Comparison of ENCODE assay signal across 13 cellular contexts in genomic region chr18:57728941-57729511, GRCh38.
DNase-seq lines count a peak whose midpoint lies in the region; ATAC-seq and TF ChIP-seq lines count a peak whose summit lies in the region.
"Had no signal": no experiment of that assay in that cellular context is flagged by ENCODE, and none has a peak within 500 bp of the region (broad histone marks: within the 10 kb centered on the region; RNA-seq: fewer than 3 reads in every experiment).

No MANE protein-coding gene starts in this region.

- H3K4me3 ChIP-seq in SK-N-SH (ENCODE audit: low read depth in 2 of 2, low read length in 1 of 2) (no peak overlapping the region), hepatocyte (no peak overlapping the region), upper lobe of left lung (no peak overlapping the region)
- H3K4me3 ChIP-seq: adrenal gland, neural progenitor cell had no signal

- peak; percentile 58 to 84 for ATAC-seq in upper lobe of left lung (ENCODE audit: low FRiP score in 2 of 2)
- no peak for ATAC-seq in GM18498 (IDR thresholded peaks at IDR 0.05; ENCODE audit: unreplicated experiment)
- no peak for ATAC-seq in GM18511 (IDR thresholded peaks at IDR 0.05; ENCODE audit: unreplicated experiment)
- ATAC-seq: activated CD8-positive, alpha-beta memory T cell treated with anti-CD3 and anti-CD28 coated beads, Interleukin-2, amount 10 ng/mL, durations not matched to agents 7 days and 5 days had no signal

- peaks cover 58% of the 10 kb centered on the region for H3F3A ChIP-seq in SK-N-SH (replicated peaks; ENCODE audit: insufficient read depth)

- TF ChIP-seq RAD21 in SK-N-SH (IDR thresholded peaks at IDR 0.05; ENCODE audit: low read length), result no peak

- no peak for TF ChIP-seq POLR2A in upper lobe of left lung (IDR thresholded peaks at IDR 0.05)

- H3K9me3 ChIP-seq in SK-N-SH, result no peaks in the 10 kb centered on the region
- H3K9me3 ChIP-seq in hepatocyte (ENCODE audit: low read depth), result no peaks in the 10 kb centered on the region
- no peaks in the 10 kb centered on the region for H3K9me3 ChIP-seq in upper lobe of left lung
- H3K9me3 ChIP-seq: adrenal gland had no signal

- H3K4me1 ChIP-seq in SK-N-SH (ENCODE audit: control insufficient read depth in 1 of 2, insufficient read depth in 2 of 2, low read depth in 1 of 2, low read length in 1 of 2) (peaks cover 0 to 24% of the 10 kb centered on the region in 2 experiments; a peak in 1 of 4 replicates), hepatocyte (ENCODE audit: insufficient read depth) (no peaks in the 10 kb centered on the region), upper lobe of left lung (peaks cover 0 to 23% (median 14%) of the 10 kb centered on the region in 4 donors)

- H3K4me2 ChIP-seq in SK-N-SH, result peak overlapping the region; percentile 65; the same call in 1 of the 2 replicates
- no peak overlapping the region for H3K4me2 ChIP-seq in hepatocyte
- H3K4me2 ChIP-seq: KMS-11, neural progenitor cell had no signal

- H2AFZ ChIP-seq in SK-N-SH (ENCODE audit: low read depth) (no peak overlapping the region), hepatocyte (no peak overlapping the region)
- H2AFZ ChIP-seq: neural progenitor cell had no signal

- H4K20me1 ChIP-seq in SK-N-SH (ENCODE audit: insufficient read depth) (peaks cover 22% of the 10 kb centered on the region), hepatocyte (ENCODE audit: insufficient read depth, poor library complexity, severe bottlenecking) (no peaks in the 10 kb centered on the region)

- TF ChIP-seq EP300 in SK-N-SH (IDR thresholded peaks at IDR 0.05; ENCODE audit: borderline replicate concordance in 1 of 2, low read depth in 1 of 2, low read length in 1 of 2) (no peak), upper lobe of left lung (IDR thresholded peaks at IDR 0.05) (no peak)

- H3K36me3 ChIP-seq in SK-N-SH (replicated peaks in 1 of 2; ENCODE audit: control insufficient read depth in 1 of 2, insufficient read depth in 2 of 2, low read length in 1 of 2), result peaks cover 9 to 47% of the 10 kb centered on the region in 2 experiments
- no peaks in the 10 kb centered on the region for H3K36me3 ChIP-seq in hepatocyte (replicated peaks; ENCODE audit: insufficient read depth, low read depth)
- peaks cover 0 to 26% (median 0%) of the 10 kb centered on the region in 4 donors for H3K36me3 ChIP-seq in upper lobe of left lung
- H3K36me3 ChIP-seq: neural progenitor cell had no signal

- H3K79me2 ChIP-seq in SK-N-SH (ENCODE audit: insufficient read depth) (peaks cover 86% of the 10 kb centered on the region), hepatocyte (peaks cover 8% of the 10 kb centered on the region)

- CTCF ChIA-PET in SK-N-SH (lab: Yijun Ruan, JAX), result no interaction called here

- TF ChIP-seq CTCF in SK-N-SH (IDR thresholded peaks at IDR 0.05), result no peak
- no peak for TF ChIP-seq CTCF in hepatocyte (IDR thresholded peaks at IDR 0.05; ENCODE audit: poor library complexity)
- TF ChIP-seq CTCF in upper lobe of left lung (IDR thresholded peaks at IDR 0.05), result no peak

- H3K9me2 ChIP-seq in SK-N-SH, result no peaks in the 10 kb centered on the region
- H3K9me2 ChIP-seq in hepatocyte (replicated peaks; ENCODE audit: insufficient read depth), result no peaks in the 10 kb centered on the region

- H3K27ac ChIP-seq in SK-N-SH (ENCODE audit: low read depth in 2 of 2, low read length in 1 of 2) (peak overlapping the region in 1 of 2 experiments; percentile 70; a peak in 2 of 4 replicates), hepatocyte (peak overlapping the region; percentile 80), upper lobe of left lung (peak overlapping the region in 2 of 4 donors; percentile 9 to 59)
- H3K27ac ChIP-seq: KMS-11 had no signal

- no peak overlapping the region for H3K9ac ChIP-seq in SK-N-SH
- H3K9ac ChIP-seq: KMS-11, neural progenitor cell had no signal

- DNase-seq in HT-29 (ENCODE audit: low spot score), result peak; percentile 65
- no peak for DNase-seq in SK-N-SH
- DNase-seq in hepatocyte (ENCODE audit: low spot score), result peak; percentile 39
- peak in 1 of 2 donors; percentile 28 for DNase-seq in upper lobe of left lung
- DNase-seq in stimulated activated CD4-positive, alpha-beta T cell treated with anti-CD3 and anti-CD28 coated beads, Interleukin-1b, Interleukin-23, amount 100 ng/mL, for 48 hours, result no peak
- DNase-seq: activated CD8-positive, alpha-beta memory T cell treated with anti-CD3 and anti-CD28 coated beads, Interleukin-2, amount 10 ng/mL, durations not matched to agents 7 days and 5 days; adrenal gland; DMS79 treated with DMSO at 0.1 percent for 48 hours; NCI-H774 had no signal

- H3K27me3 ChIP-seq in SK-N-SH (ENCODE audit: insufficient read depth) (no peaks in the 10 kb centered on the region), hepatocyte (no peaks in the 10 kb centered on the region), upper lobe of left lung (no peaks in the 10 kb centered on the region)
- H3K27me3 ChIP-seq: adrenal gland, neural progenitor cell had no signal

- WGBS in SK-N-SH (ENCODE audit: low lambda C conversion rate), result 44% methylated on average over 11 of the region's 11 CpGs
- WGBS in hepatocyte (ENCODE audit: low lambda C conversion rate, missing lambda C conversion rate), result 56% methylated on average over 11 of the region's 11 CpGs
- 46 to 58% methylated on average over 11 of the region's 11 CpGs for WGBS in upper lobe of left lung, 2 donors

- POLR2A ChIA-PET in SK-N-SH (lab: Yijun Ruan, JAX), result no interaction called here

TF ChIP-seq in SK-N-SH, 30 proteins besides CTCF, POLR2A, EP300 and RAD21:
- no peak for TF ChIP-seq USF1 (IDR thresholded peaks at IDR 0.05; ENCODE audit: borderline replicate concordance, low read depth)
- TF ChIP-seq TAF1 (IDR thresholded peaks at IDR 0.05; ENCODE audit: borderline replicate concordance, low read depth, low read length), result no peak
- TF ChIP-seq FOSL2 (IDR thresholded peaks at IDR 0.05; ENCODE audit: borderline replicate concordance, low read depth), result peak; percentile 16; the same call in 1 of the 2 replicates
- no peak for TF ChIP-seq YY1 (IDR thresholded peaks at IDR 0.05; ENCODE audit: low read depth)
- no peak for TF ChIP-seq GABPA (IDR thresholded peaks at IDR 0.05; ENCODE audit: low read depth)

Comparison
In these comparisons a context has a peak if more than half of its experiments do, and no peak if none do; other contexts are left out.
1. DNase-seq: peak in HT-29 (single experiment) and hepatocyte (single experiment); none in SK-N-SH (single experiment) and stimulated activated CD4-positive, alpha-beta T cell treated with anti-CD3 and anti-CD28 coated beads, Interleukin-1b, Interleukin-23, amount 100 ng/mL, for 48 hours (single experiment).
2. ATAC-seq: peak in upper lobe of left lung (2 of 2); none in GM18498 (single experiment) and GM18511 (single experiment).